Comparison of ENCODE assay signal across 16 cellular contexts in the genomic region with DNA sequence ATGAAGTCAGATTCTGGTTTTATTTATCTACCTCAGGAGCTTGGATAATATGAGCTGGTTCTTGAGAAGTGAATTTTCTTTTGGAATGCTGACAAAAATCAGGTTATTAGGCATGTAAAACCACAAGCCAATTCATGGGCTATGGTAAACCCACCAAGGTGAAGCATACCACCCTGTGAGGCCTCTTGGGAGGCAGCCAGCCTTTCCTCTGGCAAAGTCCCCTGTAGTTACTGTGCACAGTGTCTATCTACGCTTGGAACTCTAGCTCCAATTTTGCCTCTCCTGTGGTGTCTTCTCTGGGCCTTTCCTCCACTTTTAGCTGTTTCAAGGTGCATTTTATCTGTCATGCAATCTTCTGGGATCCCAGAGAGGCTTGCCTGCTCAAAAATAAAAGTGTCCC.
"Had no signal": no experiment of that assay in that cellular context is flagged by ENCODE, and none has a peak within 500 bp of the region (broad histone marks: within the 10 kb centered on the region; RNA-seq: fewer than 3 reads in every experiment).

No MANE protein-coding gene starts in this region.

- ATAC-seq: foreskin keratinocyte; naive thymus-derived CD4-positive, alpha-beta T cell; stimulated activated naive B cell treated with anti-CD40 and anti-IgM and Interleukin-4, amounts not matched to agents 10 μg/mL and 1 μg/mL and 100 μg/mL, for 72 hours; stimulated activated naive CD8-positive, alpha-beta T cell treated with anti-CD3 and anti-CD28 coated beads, Interleukin-15, amount 100 ng/mL, for 72 hours; upper lobe of right lung had no signal

- DNase-seq: effector CD4-positive, alpha-beta T cell; endodermal cell; erythroblast; foreskin keratinocyte; head of caudate nucleus; hippocampal formation; mesendoderm; naive thymus-derived CD4-positive, alpha-beta T cell; nephron progenitor cell; sigmoid colon; stimulated activated CD4-positive, alpha-beta T cell treated with anti-CD3 and anti-CD28 coated beads, Interleukin-2, amount 100 ng/mL, for 24 hours; stimulated activated CD4-positive, alpha-beta T cell treated with anti-CD3 and anti-CD28 coated beads, Interleukin-4, amount 100 ng/mL, for 4 hours; stimulated activated naive B cell treated with anti-CD40 and anti-IgM and Interleukin-4, amounts not matched to agents 10 μg/mL and 1 μg/mL and 100 μg/mL, for 72 hours; stimulated activated naive CD8-positive, alpha-beta T cell treated with anti-CD3 and anti-CD28 coated beads, Interleukin-15, amount 100 ng/mL, for 72 hours; testis; upper lobe of right lung had no signal
